ENCODE assay signal across 8 cellular contexts in genomic region chr9:131275332-131276106, GRCh38. TPM values are rescaled to one million over a fixed set of nuclear protein-coding genes. Genes with fewer than 3 reads are reported as not detected.
DNase-seq lines count a peak whose midpoint lies in the region; TF ChIP-seq lines count a peak whose summit lies in the region.

No MANE protein-coding gene starts in this region.

- H3K36me3 ChIP-seq in ascending aorta (no peaks in the 10 kb centered on the region), muscle layer of colon (ENCODE audit: insufficient read depth, low read length) (no peaks in the 10 kb centered on the region), SK-N-SH (replicated peaks in 1 of 2; ENCODE audit: control insufficient read depth in 1 of 2, insufficient read depth in 2 of 2, low read length in 1 of 2) (no peaks in the 10 kb centered on the region)

- POLR2A ChIA-PET in SK-N-SH (lab: Yijun Ruan, JAX): no interaction called here

- H3K4me1 ChIP-seq in ascending aorta: peaks cover 2 to 7% of the 10 kb centered on the region in 2 donors
- H3K4me1 ChIP-seq in muscle layer of colon (ENCODE audit: insufficient read depth, low read length): no peaks in the 10 kb centered on the region
- peaks cover 0 to 4% of the 10 kb centered on the region in 2 experiments; a peak in 1 of 4 replicates for H3K4me1 ChIP-seq in SK-N-SH (ENCODE audit: control insufficient read depth in 1 of 2, insufficient read depth in 2 of 2, low read depth in 1 of 2, low read length in 1 of 2)

- H2AFZ ChIP-seq in SK-N-SH (ENCODE audit: low read depth): no peak overlapping the region

- H3K27me3 ChIP-seq in ascending aorta: no peaks in the 10 kb centered on the region
- peaks cover 0 to 33% of the 10 kb centered on the region in 2 donors for H3K27me3 ChIP-seq in muscle layer of colon (ENCODE audit: control insufficient read depth in 1 of 2, insufficient read depth in 2 of 2, low read length in 2 of 2)
- no peaks in the 10 kb centered on the region for H3K27me3 ChIP-seq in SK-N-SH (ENCODE audit: insufficient read depth)

- no peaks in the 10 kb centered on the region for H3K79me2 ChIP-seq in SK-N-SH (ENCODE audit: insufficient read depth)

- H3K9me2 ChIP-seq in SK-N-SH: no peaks in the 10 kb centered on the region

- TF ChIP-seq CTCF in ascending aorta (IDR thresholded peaks at IDR 0.05) (no peak), SK-N-SH (IDR thresholded peaks at IDR 0.05) (no peak)

- CTCF ChIA-PET in SK-N-SH (lab: Yijun Ruan, JAX): interaction anchor here (1.9 to 2.5 kb wide), 3 partner anchors 48 to 97 kb away, joined by 5 to 9 read pairs (median 5); no protein-coding TSS in a partner anchor

- no peaks in the 10 kb centered on the region for H4K20me1 ChIP-seq in SK-N-SH (ENCODE audit: insufficient read depth)

- H3K4me3 ChIP-seq in ascending aorta: peak overlapping the region in 1 of 2 donors; percentile 98
- peak overlapping the region in 1 of 2 donors; percentile 11 for H3K4me3 ChIP-seq in muscle layer of colon (ENCODE audit: low read depth in 1 of 2, low read length in 2 of 2)
- no peak overlapping the region for H3K4me3 ChIP-seq in SK-N-SH (ENCODE audit: low read depth in 2 of 2, low read length in 1 of 2)

- 98% methylated on average over 23 of the region's 30 CpGs for WGBS in SK-N-SH (ENCODE audit: low lambda C conversion rate)

- H3K9me3 ChIP-seq in ascending aorta (no peaks in the 10 kb centered on the region), muscle layer of colon (ENCODE audit: low read length) (no peaks in the 10 kb centered on the region), SK-N-SH (no peaks in the 10 kb centered on the region)

- H3K27ac ChIP-seq in ascending aorta: peak overlapping the region; percentile 45 to 71
- peak overlapping the region; percentile 14 for H3K27ac ChIP-seq in muscle layer of colon (ENCODE audit: low read depth, low read length)
- no peak overlapping the region for H3K27ac ChIP-seq in SK-N-SH (ENCODE audit: low read depth in 2 of 2, low read length in 1 of 2)

- H3F3A ChIP-seq in SK-N-SH (replicated peaks; ENCODE audit: insufficient read depth): no peaks in the 10 kb centered on the region

- DNase-seq in CD1c-positive myeloid dendritic cell (ENCODE audit: extremely low spot score) (peak; percentile 31), HuH-7 (ENCODE audit: low spot score) (peak; percentile 66), ascending aorta (ENCODE audit: low spot score in 2 of 2) (no peak), NCI-H187 (lab: John Stamatoyannopoulos, UW) (no peak), NCI-H2107 (lab: John Stamatoyannopoulos, UW) (no peak), SHP77 treated with DMSO at 0.1 percent for 48 hours (lab: John Stamatoyannopoulos, UW) (no peak), SK-N-SH (no peak)

- H3K4me2 ChIP-seq in SK-N-SH: no peak overlapping the region

- TF ChIP-seq EP300 in SK-N-SH (IDR thresholded peaks at IDR 0.05; ENCODE audit: borderline replicate concordance in 1 of 2, low read depth in 1 of 2, low read length in 1 of 2): no peak

- no peak overlapping the region for H3K9ac ChIP-seq in muscle layer of colon (ENCODE audit: low read length)
- no peak overlapping the region for H3K9ac ChIP-seq in SK-N-SH

- TF ChIP-seq RAD21 in SK-N-SH (IDR thresholded peaks at IDR 0.05; ENCODE audit: low read length): no peak

- intact Hi-C loops in ascending aorta (cut with DNase I): no loop called here

TF ChIP-seq in SK-N-SH, 30 proteins besides CTCF, POLR2A, EP300 and RAD21:
- TF ChIP-seq CHD2 (IDR thresholded peaks at IDR 0.05; ENCODE audit: low read length, partially characterized antibody): no peak
- no peak for TF ChIP-seq NFIC (IDR thresholded peaks at IDR 0.05; ENCODE audit: borderline replicate concordance)
- TF ChIP-seq POLR2AphosphoS5 (IDR thresholded peaks at IDR 0.05; ENCODE audit: low read depth, low read length): no peak
- no peak for TF ChIP-seq IRF3 (IDR thresholded peaks at IDR 0.05; ENCODE audit: low read depth, low read length)
- no peak for TF ChIP-seq FOXM1 (IDR thresholded peaks at IDR 0.05; ENCODE audit: low read depth)
- TF ChIP-seq EZH2phosphoT487 (IDR thresholded peaks at IDR 0.05; ENCODE audit: borderline replicate concordance, low read depth): no peak
- TF ChIP-seq YY1 (IDR thresholded peaks at IDR 0.05; ENCODE audit: low read depth): no peak
- TF ChIP-seq REST (IDR thresholded peaks at IDR 0.05; ENCODE audit: low read depth, low read length): no peak
- no peak for TF ChIP-seq SMC3 (IDR thresholded peaks at IDR 0.05; ENCODE audit: low read depth, low read length)
- TF ChIP-seq TCF12 (IDR thresholded peaks at IDR 0.05): no peak
- TF ChIP-seq ZBTB33 (IDR thresholded peaks at IDR 0.05; ENCODE audit: borderline replicate concordance, low read depth): no peak
- no peak for TF ChIP-seq RCOR1 (IDR thresholded peaks at IDR 0.05; ENCODE audit: low read length)

RNA-seq across cellular contexts. Expression of gene FAM78A, which starts 0.8 kb away (rescaled TPM):
- 6.2 TPM for total RNA-seq in ascending aorta
- 1.0 and 1.5 TPM in 2 replicates for polyA plus RNA-seq in SK-N-SH (2012; rRNA removed)
- 0.37 and 1.1 TPM in 2 replicates for polyA plus RNA-seq in SK-N-SH (2012; cell fraction: cytosol; rRNA removed)
- polyA plus RNA-seq in SK-N-SH (2012; cell fraction: nucleus; rRNA removed): 1.00 and 1.3 TPM in 2 replicates

RNA-seq across cellular contexts. Expression of gene PLPP7, which starts 14.0 kb away (rescaled TPM):
- 15.8 TPM for total RNA-seq in ascending aorta
- polyA plus RNA-seq in SK-N-SH (2012; rRNA removed): 8.6 and 8.8 TPM in 2 replicates
- 4.0 and 6.4 TPM in 2 replicates for polyA plus RNA-seq in SK-N-SH (2012; cell fraction: cytosol; rRNA removed)
- polyA plus RNA-seq in SK-N-SH (2012; cell fraction: nucleus; rRNA removed): 8.9 and 10.5 TPM in 2 replicates

Comparison
In these comparisons a context has a peak if more than half of its experiments do, and no peak if none do; other contexts are left out.
1. DNase-seq: peak in CD1c-positive myeloid dendritic cell (single experiment) and HuH-7 (single experiment); none in ascending aorta (0 of 2), NCI-H187 (0 of 2), NCI-H2107 (single experiment), SHP77 treated with DMSO at 0.1 percent for 48 hours (single experiment) and SK-N-SH (single experiment).
2. H3K27ac ChIP-seq: peak in ascending aorta (2 of 2) and muscle layer of colon (single experiment); none in SK-N-SH (0 of 2).